29 cellular contexts compared by ENCODE assay signal in genomic region chr18:37489011-37489410, GRCh38.
"Had no signal": no experiment of that assay in that cellular context is flagged by ENCODE, and none has a peak within 500 bp of the region (broad histone marks: within the 10 kb centered on the region; RNA-seq: fewer than 3 reads in every experiment).

No MANE protein-coding gene starts in this region.

- H3K27ac ChIP-seq: left lung, lower lobe of right lung, neural progenitor cell, ovary, skin epidermis, stomach, testis, thyroid gland, transverse colon, upper lobe of left lung, vagina had no signal

- H3K36me3 Mint-ChIP-seq: neural progenitor cell; stimulated activated naive B cell treated with anti-CD40 and anti-IgM and Interleukin-4, amounts not matched to agents 10 μg/mL and 1 μg/mL and 100 μg/mL, for 72 hours had no signal

- H3K4me1 Mint-ChIP-seq: immature natural killer cell had no signal

- H3K4me3 Mint-ChIP-seq: immature natural killer cell; naive thymus-derived CD8-positive, alpha-beta T cell; nephron progenitor cell; neural progenitor cell; stimulated activated naive B cell treated with anti-CD40 and anti-IgM and Interleukin-4, amounts not matched to agents 10 μg/mL and 1 μg/mL and 100 μg/mL, for 72 hours had no signal

- ATAC-seq: left colon; left lung; lower lobe of right lung; naive thymus-derived CD8-positive, alpha-beta T cell; right cardiac atrium; sciatic nerve; stimulated activated naive B cell treated with anti-CD40 and anti-IgM and Interleukin-4, amounts not matched to agents 10 μg/mL and 1 μg/mL and 100 μg/mL, for 72 hours; stimulated activated naive CD8-positive, alpha-beta T cell treated with anti-CD3 and anti-CD28 coated beads, Interleukin-15, Interleukin-2, amounts not matched to agents 100 U/mL and 50 U/mL, for 24 hours had no signal

- H3K4me2 ChIP-seq: neural progenitor cell had no signal

- H2AFZ ChIP-seq: neural progenitor cell had no signal

- H3K27me3 ChIP-seq: ovary, testis, thyroid gland, vagina had no signal

- H3K4me3 ChIP-seq: left lung, lower lobe of right lung, neural progenitor cell, ovary, skin epidermis, stomach, testis, thyroid gland, transverse colon, upper lobe of left lung, vagina had no signal

- H3K9ac ChIP-seq: neural progenitor cell had no signal

- H3K36me3 ChIP-seq: left lung, lower lobe of right lung, neural progenitor cell, ovary, stomach, thyroid gland, transverse colon, upper lobe of left lung, vagina had no signal

- H3K4me1 ChIP-seq: lower lobe of right lung, vagina had no signal

- H3K27ac Mint-ChIP-seq: immature natural killer cell; naive thymus-derived CD8-positive, alpha-beta T cell; nephron progenitor cell; neural progenitor cell; progenitor cell of endocrine pancreas; stimulated activated naive B cell treated with anti-CD40 and anti-IgM and Interleukin-4, amounts not matched to agents 10 μg/mL and 1 μg/mL and 100 μg/mL, for 72 hours had no signal

- H3K9me3 ChIP-seq: left lung, lower lobe of right lung, ovary, stomach, testis, thyroid gland, transverse colon, upper lobe of left lung, vagina had no signal

- DNase-seq: hypothalamus; immature natural killer cell; kidney; left colon; left lung; lower lobe of right lung; mammary epithelial cell; mesenchymal stem cell; naive thymus-derived CD8-positive, alpha-beta T cell; nephron progenitor cell; ovary; retina; right cardiac atrium; stimulated activated CD4-positive, alpha-beta T cell treated with anti-CD3 and anti-CD28 coated beads, Interleukin-12 subunit alpha, Interleukin-12 subunit beta, amount 100 ng/mL, for 4 hours; stimulated activated CD4-positive, alpha-beta T cell treated with anti-CD3 and anti-CD28 coated beads, Interleukin-15, amount 100 ng/mL, for 24 hours; stimulated activated CD4-positive, alpha-beta T cell treated with anti-CD3 and anti-CD28 coated beads, Interleukin-2, amount 100 ng/mL, for 24 hours; stimulated activated CD4-positive, alpha-beta T cell treated with anti-CD3 and anti-CD28 coated beads, Interleukin-4, amount 100 ng/mL, for 1 hour; stimulated activated naive B cell treated with anti-CD40 and anti-IgM and Interleukin-4, amounts not matched to agents 10 μg/mL and 1 μg/mL and 100 μg/mL, for 72 hours; stimulated activated naive CD8-positive, alpha-beta T cell treated with anti-CD3 and anti-CD28 coated beads, Interleukin-15, Interleukin-2, amounts not matched to agents 100 U/mL and 50 U/mL, for 24 hours; stomach; testis; thyroid gland; transverse colon; upper lobe of left lung had no signal

- H3K9me3 Mint-ChIP-seq: nephron progenitor cell had no signal
